ENCODE assay signal across 9 cellular contexts in genomic region chr6:136113736-136114173, GRCh38.
A peak's percentile ranks its signal among the peaks of the same experiment; 100 is the strongest.
DNase-seq lines count a peak whose midpoint lies in the region; ATAC-seq, FAIRE-seq and TF ChIP-seq lines count a peak whose summit lies in the region.
"Had no signal": no experiment of that assay in that cellular context is flagged by ENCODE, and none has a peak within 500 bp of the region (broad histone marks: within the 10 kb centered on the region; RNA-seq: fewer than 3 reads in every experiment).

No MANE protein-coding gene starts in this region.

- no peak overlapping the region for H3K4me3 ChIP-seq in GM23248
- H3K4me3 ChIP-seq in astrocyte (ENCODE audit: insufficient read depth, low read depth, low read length) = no peak overlapping the region
- no peak overlapping the region for H3K4me3 ChIP-seq in urinary bladder (ENCODE audit: low read depth, low read length)
- H3K4me3 ChIP-seq: tibial nerve had no signal

- H4K20me1 ChIP-seq in GM23248 (ENCODE audit: insufficient read depth) (no peaks in the 10 kb centered on the region), astrocyte (ENCODE audit: insufficient read depth, low read length) (no peaks in the 10 kb centered on the region)

- H3K36me3 Mint-ChIP-seq in astrocyte (ENCODE audit: low read depth, unreplicated experiment) = no peaks in the 10 kb centered on the region
- H3K36me3 Mint-ChIP-seq in activated T-cell treated with anti-CD3 and anti-CD28 coated beads, Interleukin-2, amount 50 U/mL, for 4 hours (ENCODE audit: insufficient read depth) = no peaks in the 10 kb centered on the region
- H3K36me3 Mint-ChIP-seq in chondrocyte (ENCODE audit: low read depth) = no peaks in the 10 kb centered on the region

- WGBS in GM23248 (ENCODE audit: low coverage in 1 of 2, low lambda C conversion rate in 2 of 2, missing lambda C conversion rate in 2 of 2), 2 experiments = 59 to 67% methylated on average over 5 of the region's 5 CpGs
- WGBS in urinary bladder = 12% methylated on average over 5 of the region's 5 CpGs

- peaks cover 8% of the 10 kb centered on the region for H3K4me1 Mint-ChIP-seq in astrocyte (ENCODE audit: low read depth, unreplicated experiment)
- H3K4me1 Mint-ChIP-seq in activated T-cell treated with anti-CD3 and anti-CD28 coated beads, Interleukin-2, amount 50 U/mL, for 4 hours (ENCODE audit: low read depth) = no peaks in the 10 kb centered on the region
- peaks cover 5% of the 10 kb centered on the region for H3K4me1 Mint-ChIP-seq in chondrocyte (ENCODE audit: low read depth)

- H2AFZ ChIP-seq in GM23248 = peak overlapping the region; percentile 64
- H2AFZ ChIP-seq in astrocyte (ENCODE audit: low read depth, low read length) = peak overlapping the region; percentile 67

- H3K4me2 ChIP-seq in GM23248 (ENCODE audit: unreplicated experiment) (no peak overlapping the region), astrocyte (ENCODE audit: low read length) (peak overlapping the region; percentile 27)

- H3K9ac ChIP-seq in GM23248 = peak overlapping the region; percentile 46
- peak overlapping the region; percentile 7 for H3K9ac ChIP-seq in astrocyte (ENCODE audit: low read length)

- H3K79me2 ChIP-seq in GM23248 (ENCODE audit: insufficient read depth) = no peaks in the 10 kb centered on the region
- H3K79me2 ChIP-seq in astrocyte (ENCODE audit: insufficient read depth, low read length) = no peaks in the 10 kb centered on the region

- H3F3A ChIP-seq in GM23248 (ENCODE audit: insufficient read depth) = no peaks in the 10 kb centered on the region

- H3K4me3 Mint-ChIP-seq in astrocyte (ENCODE audit: unreplicated experiment) = no peak overlapping the region
- H3K4me3 Mint-ChIP-seq in activated T-cell treated with anti-CD3 and anti-CD28 coated beads, Interleukin-2, amount 50 U/mL, for 4 hours = no peak overlapping the region
- H3K4me3 Mint-ChIP-seq in chondrocyte (ENCODE audit: unreplicated experiment) = no peak overlapping the region

- H3K36me3 ChIP-seq in GM23248 (ENCODE audit: low read depth) (no peaks in the 10 kb centered on the region), astrocyte (ENCODE audit: insufficient read depth, low read length) (no peaks in the 10 kb centered on the region), urinary bladder (ENCODE audit: insufficient read depth) (no peaks in the 10 kb centered on the region)
- H3K36me3 ChIP-seq: tibial nerve had no signal

- H3K27ac Mint-ChIP-seq in astrocyte (ENCODE audit: unreplicated experiment) = peak overlapping the region; percentile 60
- H3K27ac Mint-ChIP-seq in chondrocyte (ENCODE audit: unreplicated experiment) = no peak overlapping the region

- H3K9me2 ChIP-seq in GM23248 (ENCODE audit: insufficient read depth) = no peaks in the 10 kb centered on the region

- H3K9me3 Mint-ChIP-seq in astrocyte (ENCODE audit: unreplicated experiment) = no peaks in the 10 kb centered on the region
- no peaks in the 10 kb centered on the region for H3K9me3 Mint-ChIP-seq in activated T-cell treated with anti-CD3 and anti-CD28 coated beads, Interleukin-2, amount 50 U/mL, for 4 hours
- no peaks in the 10 kb centered on the region for H3K9me3 Mint-ChIP-seq in chondrocyte (ENCODE audit: low read depth)

- in situ Hi-C loops in GM23248 (cut with MboI) = no loop called here

- DNase-seq in GM23248 (peak; percentile 93), NCI-H2107 (lab: John Stamatoyannopoulos, UW) (peak; percentile 66), astrocyte (ENCODE audit: low read depth) (peak; percentile 63), chondrocyte (ENCODE audit: low spot score) (no peak)
- DNase-seq in activated T-cell treated with anti-CD3 and anti-CD28 coated beads, Interleukin-2, amount 50 U/mL, for 4 hours = no peak

- no peak for TF ChIP-seq CTCF in astrocyte (IDR thresholded peaks at IDR 0.05; ENCODE audit: insufficient read depth, low read depth, low read length)
- TF ChIP-seq CTCF in chondrocyte (IDR thresholded peaks at IDR 0.05) = no peak

- H3K27me3 Mint-ChIP-seq in astrocyte (ENCODE audit: low read depth, unreplicated experiment) = no peaks in the 10 kb centered on the region
- H3K27me3 Mint-ChIP-seq in activated T-cell treated with anti-CD3 and anti-CD28 coated beads, Interleukin-2, amount 50 U/mL, for 4 hours (ENCODE audit: low read depth) = peaks cover under 1% of the 10 kb centered on the region
- no peaks in the 10 kb centered on the region for H3K27me3 Mint-ChIP-seq in chondrocyte (ENCODE audit: low read depth)

- H3K4me1 ChIP-seq in GM23248 (ENCODE audit: insufficient read depth) (peaks cover 21% of the 10 kb centered on the region), astrocyte (ENCODE audit: insufficient read depth, low read length) (peaks cover 7% of the 10 kb centered on the region), urinary bladder (ENCODE audit: insufficient read depth) (peaks cover 1% of the 10 kb centered on the region)

- peak overlapping the region; percentile 47 for H3K27ac ChIP-seq in GM23248
- no peak overlapping the region for H3K27ac ChIP-seq in astrocyte (ENCODE audit: low read depth, low read length)
- H3K27ac ChIP-seq in urinary bladder (ENCODE audit: low read depth) = peak overlapping the region; percentile 23

- FAIRE-seq in astrocyte (lab: Jason Lieb, UNC) (no peak), islet of Langerhans (lab: Jason Lieb, UNC) (peak; percentile 91)

- H3K9me3 ChIP-seq in GM23248 (ENCODE audit: low read depth) = no peaks in the 10 kb centered on the region
- H3K9me3 ChIP-seq in astrocyte (ENCODE audit: insufficient read depth, low read depth, low read length) = no peaks in the 10 kb centered on the region
- H3K9me3 ChIP-seq: tibial nerve had no signal

- ATAC-seq in activated T-cell treated with anti-CD3 and anti-CD28 coated beads, Interleukin-2, amount 50 U/mL, for 4 hours = no peak
- ATAC-seq in GM19023 (IDR thresholded peaks at IDR 0.05; ENCODE audit: unreplicated experiment) = no peak

- H3K27me3 ChIP-seq in GM23248 (replicated peaks; ENCODE audit: insufficient read depth) (no peaks in the 10 kb centered on the region), astrocyte (ENCODE audit: insufficient read depth, low read length) (no peaks in the 10 kb centered on the region)
- H3K27me3 ChIP-seq: tibial nerve had no signal

Comparison
In these comparisons a context has a peak if more than half of its experiments do, and no peak if none do; other contexts are left out.
1. DNase-seq: peak in GM23248 (single experiment), NCI-H2107 (single experiment) and astrocyte (single experiment); none in activated T-cell treated with anti-CD3 and anti-CD28 coated beads, Interleukin-2, amount 50 U/mL, for 4 hours (single experiment) and chondrocyte (single experiment).